1 cellular context compared by ENCODE assay signal in the genomic region with DNA sequence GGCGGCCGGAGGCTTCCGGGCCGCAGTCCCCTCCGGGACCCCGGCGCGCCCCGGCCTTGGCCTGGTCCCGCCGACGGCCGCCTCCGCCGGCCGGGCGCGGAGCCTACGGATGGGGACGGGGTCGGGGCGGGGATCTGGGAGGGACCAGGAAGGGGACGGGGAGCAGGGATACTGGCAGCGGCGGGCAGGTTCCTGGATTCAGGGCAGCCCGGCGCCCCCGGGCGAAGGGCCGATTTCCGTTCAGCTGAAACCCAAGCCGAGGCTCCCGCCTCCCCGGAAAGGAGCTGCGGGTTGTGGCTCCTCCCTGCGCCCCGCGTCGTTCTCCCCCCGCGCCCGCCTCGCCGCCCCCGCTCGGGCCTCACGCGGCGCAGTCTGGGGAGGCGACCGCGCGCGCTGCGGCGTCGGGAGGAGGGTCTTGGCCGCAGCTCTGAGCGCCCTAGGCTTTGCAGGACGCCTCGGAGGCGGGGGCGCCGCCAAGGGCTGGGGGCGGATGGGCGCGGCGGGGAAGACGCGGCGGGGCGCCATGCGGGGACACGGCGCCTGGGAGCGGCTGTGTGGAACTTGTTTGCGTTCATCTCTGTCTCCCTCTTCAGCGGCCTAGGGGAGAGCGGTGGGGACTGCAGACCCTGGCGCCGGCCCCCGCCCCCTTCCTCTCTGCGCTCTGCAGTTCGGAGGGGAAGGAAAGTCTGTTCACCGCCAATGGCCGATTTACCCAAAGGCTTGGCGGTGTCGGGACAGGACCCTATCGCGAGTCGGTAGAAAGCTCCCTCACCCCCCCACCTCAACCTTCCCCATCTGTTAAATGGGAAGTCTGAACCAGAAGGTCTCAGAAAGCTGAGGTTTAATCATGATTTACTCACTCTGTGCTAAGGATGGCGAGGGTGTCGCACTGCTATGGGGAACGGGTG.
TF ChIP-seq lines count a peak whose summit lies in the region.

No MANE protein-coding gene starts in this region.

TF ChIP-seq in SK-N-SH treated with all-trans-retinoic acid at 6 μM for 48 hours, 23 proteins besides CTCF, POLR2A, EP300 and RAD21 (continued from another document):
- no peak for TF ChIP-seq ISL1 (CRISPR knock-in tag; IDR thresholded peaks at IDR 0.05)
- no peak for TF ChIP-seq TOX (CRISPR knock-in tag; IDR thresholded peaks at IDR 0.05; ENCODE audit: borderline replicate concordance)
- no peak for TF ChIP-seq ESRRG (CRISPR knock-in tag; IDR thresholded peaks at IDR 0.05)
